ENCODE assay signal across 31 cellular contexts in genomic region chr3:162992741-162993140, GRCh38.
"Had no signal": no experiment of that assay in that cellular context is flagged by ENCODE, and none has a peak within 500 bp of the region (broad histone marks: within the 10 kb centered on the region; RNA-seq: fewer than 3 reads in every experiment).

No MANE protein-coding gene starts in this region.

- H3K27ac ChIP-seq: adrenal gland, body of pancreas, breast epithelium, coronary artery, KMS-11, SJSA1, VCaP had no signal

- DNase-seq: activated B cell treated with CpG ODN at 0.5 μM for 24 hours; activated CD4-positive, alpha-beta memory T cell treated with anti-CD3 and anti-CD28 coated beads for 36 hours; activated CD4-positive, alpha-beta T cell treated with anti-CD3 and anti-CD28 coated beads for 4 hours; activated CD4-positive, alpha-beta T cell treated with anti-CD3 and anti-CD28 coated beads, Interleukin-2, amount 50 U/mL, for 1 hour; activated CD4-positive, CD25-positive, alpha-beta regulatory T cell treated with anti-CD3 and anti-CD28 coated beads, Interleukin-2, amount 50 U/mL, for 72 hours; activated CD8-positive, alpha-beta memory T cell treated with anti-CD3 and anti-CD28 coated beads for 24 hours; activated gamma-delta T cell; activated naive CD4-positive, alpha-beta T cell treated with anti-CD3 and anti-CD28 coated beads for 36 hours; activated T-cell treated with anti-CD3 and anti-CD28 coated beads, Interleukin-2, amount 50 U/mL, for 1 hour; adrenal gland; body of pancreas; NCI-H1105; NCI-H187 treated with DMSO at 0.1 percent for 48 hours; NCI-H2081; NCI-H2171; NCI-H510A; NCI-H526; NCI-H774; SHP77; SK-N-SH; T-helper 1 cell; T-helper 2 cell; T-helper 9 cell had no signal

- H3K9ac ChIP-seq: KMS-11, SK-N-SH had no signal

- H3K4me3 Mint-ChIP-seq: activated B cell treated with CpG ODN at 0.5 μM for 24 hours; activated CD4-positive, alpha-beta memory T cell treated with anti-CD3 and anti-CD28 coated beads for 36 hours; activated naive CD4-positive, alpha-beta T cell treated with anti-CD3 and anti-CD28 coated beads for 36 hours had no signal

- H3K9me2 ChIP-seq: SK-N-SH had no signal

- H3K27me3 ChIP-seq: adrenal gland, body of pancreas, breast epithelium, SJSA1 had no signal

- H3K4me1 Mint-ChIP-seq: activated B cell treated with CpG ODN at 0.5 μM for 24 hours had no signal

- H3K27me3 Mint-ChIP-seq: activated B cell treated with CpG ODN at 0.5 μM for 24 hours; activated CD4-positive, alpha-beta memory T cell treated with anti-CD3 and anti-CD28 coated beads for 36 hours had no signal

- H3K4me3 ChIP-seq: adrenal gland, body of pancreas, breast epithelium, coronary artery, SJSA1 had no signal

- H3K9me3 ChIP-seq: adrenal gland, body of pancreas, SK-N-SH had no signal

- ATAC-seq: activated naive CD4-positive, alpha-beta T cell treated with anti-CD3 and anti-CD28 coated beads, Interleukin-2, amount 50 U/mL, for 72 hours; body of pancreas; Panc1 had no signal

- H3K4me2 ChIP-seq: KMS-11, SK-N-SH had no signal

- H3K36me3 Mint-ChIP-seq: activated CD4-positive, alpha-beta memory T cell treated with anti-CD3 and anti-CD28 coated beads for 36 hours; activated naive CD4-positive, alpha-beta T cell treated with anti-CD3 and anti-CD28 coated beads, Interleukin-2, amount 50 U/mL, for 72 hours had no signal

- H3K27ac Mint-ChIP-seq: activated B cell treated with CpG ODN at 0.5 μM for 24 hours; activated CD4-positive, alpha-beta memory T cell treated with anti-CD3 and anti-CD28 coated beads for 36 hours; activated naive CD4-positive, alpha-beta T cell treated with anti-CD3 and anti-CD28 coated beads for 36 hours; activated naive CD4-positive, alpha-beta T cell treated with anti-CD3 and anti-CD28 coated beads, Interleukin-2, amount 50 U/mL, for 72 hours; activated T-helper 2 cell treated with anti-CD3 and anti-CD28 coated beads, Interferon-gamma antibody, Interleukin-2, Interleukin-4, amounts not matched to agents 10 μg/mL and 5 μg/mL and 100 μg/mL, durations not matched to agents 14 hours and 24 hours and 36 hours had no signal

- H3K36me3 ChIP-seq: adrenal gland, breast epithelium, SJSA1 had no signal
